In genomic region chr16:72198021-72198420, GRCh38 we compare ENCODE assay signal across 8 cellular contexts. TPM values are rescaled to one million over a fixed set of nuclear protein-coding genes. Genes with fewer than 3 reads are reported as not detected.
DNase-seq lines count a peak whose midpoint lies in the region; ATAC-seq lines count a peak whose summit lies in the region.

No MANE protein-coding gene starts in this region.

- no peak for ATAC-seq in activated T-helper 17 cell treated with anti-CD3 and anti-CD28 coated beads, Interleukin-2, amount 50 U/mL, for 72 hours (replicated peaks)
- ATAC-seq in HG03175 (IDR thresholded peaks at IDR 0.05; ENCODE audit: unreplicated experiment) = no peak

- H3K4me3 Mint-ChIP-seq in activated T-helper 17 cell treated with anti-CD3 and anti-CD28 coated beads, Interleukin-2, amount 50 U/mL, for 72 hours = no peak overlapping the region

- peaks cover 3% of the 10 kb centered on the region for H3K27me3 Mint-ChIP-seq in activated T-helper 17 cell treated with anti-CD3 and anti-CD28 coated beads, Interleukin-2, amount 50 U/mL, for 72 hours

- no peaks in the 10 kb centered on the region for H3K9me3 Mint-ChIP-seq in activated T-helper 17 cell treated with anti-CD3 and anti-CD28 coated beads, Interleukin-2, amount 50 U/mL, for 72 hours

- DNase-seq in COR-L47 (lab: John Stamatoyannopoulos, UW) (peak; percentile 43), NCI-H1694 treated with DMSO at 0.1 percent for 48 hours (lab: John Stamatoyannopoulos, UW) (peak; percentile 77), dedifferentiated amniotic fluid mesenchymal stem cell (ENCODE audit: extremely low spot score) (peak; percentile 40), nucleus accumbens (lab: John Stamatoyannopoulos, UW) (peak in 50 of 56 donors; percentile 7 to 90 (median 51)), D341Med (ENCODE audit: low spot score) (no peak), kidney glomerular epithelial cell (lab: John Stamatoyannopoulos, UW) (no peak)

- H3K4me1 Mint-ChIP-seq in activated T-helper 17 cell treated with anti-CD3 and anti-CD28 coated beads, Interleukin-2, amount 50 U/mL, for 72 hours = peaks cover 6% of the 10 kb centered on the region

- no peak overlapping the region for H3K27ac Mint-ChIP-seq in activated T-helper 17 cell treated with anti-CD3 and anti-CD28 coated beads, Interleukin-2, amount 50 U/mL, for 72 hours

- no peaks in the 10 kb centered on the region for H3K36me3 Mint-ChIP-seq in activated T-helper 17 cell treated with anti-CD3 and anti-CD28 coated beads, Interleukin-2, amount 50 U/mL, for 72 hours (ENCODE audit: low read depth)

RNA-seq across cellular contexts. Expression of gene PMFBP1, which starts 26.1 kb away (rescaled TPM):
- 1 to 10 TPM; 2.1 to 3.9 TPM for total RNA-seq in activated T-helper 17 cell treated with anti-CD3 and anti-CD28 coated beads, Interleukin-2, amount 50 U/mL, for 72 hours

Comparison
In these comparisons a context has a peak if more than half of its experiments do, and no peak if none do; other contexts are left out.
1. DNase-seq: peak in COR-L47 (single experiment), NCI-H1694 treated with DMSO at 0.1 percent for 48 hours (single experiment), dedifferentiated amniotic fluid mesenchymal stem cell (single experiment) and nucleus accumbens (50 of 56); none in D341Med (single experiment) and kidney glomerular epithelial cell (single experiment).